19 cellular contexts compared by ENCODE assay signal in genomic region chr7:74040101-74040790, GRCh38. TPM values are rescaled to one million over a fixed set of nuclear protein-coding genes. Genes with fewer than 3 reads are reported as not detected.
DNase-seq lines count a peak whose midpoint lies in the region; ATAC-seq and TF ChIP-seq lines count a peak whose summit lies in the region.
"Had no signal": no experiment of that assay in that cellular context is flagged by ENCODE, and none has a peak within 500 bp of the region (broad histone marks: within the 10 kb centered on the region; RNA-seq: fewer than 3 reads in every experiment).

No MANE protein-coding gene starts in this region.

- POLR2A ChIA-PET in WTC11 (lab: Charles Lee): no interaction called here

- CTCF ChIA-PET in WTC11 (lab: Charles Lee): interaction anchor here (1.6 to 12.5 kb wide), 2 partner anchors 12 to 14 kb away, joined by 4 to 122 read pairs; partner anchors contain the start of gene ELN

- no peaks in the 10 kb centered on the region for H3K36me3 Mint-ChIP-seq in WTC11
- no peaks in the 10 kb centered on the region for H3K36me3 Mint-ChIP-seq in activated CD4-positive, alpha-beta T cell treated with anti-CD3 and anti-CD28 coated beads, Interleukin-2, amount 10 ng/mL, durations not matched to agents 24 days and 14 days (ENCODE audit: low read depth)
- H3K36me3 Mint-ChIP-seq: CD8-positive, alpha-beta T cell had no signal

- no peak overlapping the region for H3K4me3 Mint-ChIP-seq in WTC11
- H3K4me3 Mint-ChIP-seq in activated CD4-positive, alpha-beta T cell treated with anti-CD3 and anti-CD28 coated beads, Interleukin-2, amount 10 ng/mL, durations not matched to agents 24 days and 14 days: no peak overlapping the region
- H3K4me3 Mint-ChIP-seq: CD8-positive, alpha-beta T cell; neural crest cell had no signal

- 70 to 80% methylated on average over 1 to 9 of the region's 13 CpGs for WGBS in gastroesophageal sphincter (ENCODE audit: low coverage in 1 of 2), 2 donors
- WGBS in psoas muscle, 3 donors: 80 to 86% (median 85%) methylated on average over 13 of the region's 13 CpGs

- no peak for DNase-seq in WTC11 (ENCODE audit: low spot score)
- DNase-seq in psoas muscle: peak in 1 of 2 donors; percentile 21
- no peak for DNase-seq in activated CD4-positive, alpha-beta T cell treated with anti-CD3 and anti-CD28 coated beads, Interleukin-2, amount 10 ng/mL, durations not matched to agents 24 days and 14 days
- no peak for DNase-seq in foreskin keratinocyte
- DNase-seq: activated CD4-positive, alpha-beta T cell treated with anti-CD3 and anti-CD28 coated beads for 4 hours; activated effector memory CD4-positive, alpha-beta T cell treated with anti-CD3 and anti-CD28 coated beads, Interleukin-2, amount 50 U/mL, for 16 hours; adrenal gland; CD8-positive, alpha-beta T cell; effector CD8-positive, alpha-beta T cell; islet precursor cell; NCI-H1048; SW 1271 had no signal

- H3K9ac ChIP-seq in BLaER1: no peak overlapping the region

- ATAC-seq in WTC11 (no peak), gastroesophageal sphincter (no peak), psoas muscle (no peak), GM19452 (IDR thresholded peaks at IDR 0.05; ENCODE audit: unreplicated experiment) (no peak), GM21576 (IDR thresholded peaks at IDR 0.05; ENCODE audit: unreplicated experiment) (no peak), foreskin keratinocyte (no peak)
- ATAC-seq: CD8-positive, alpha-beta T cell; K562 had no signal

- no peaks in the 10 kb centered on the region for H3K9me3 ChIP-seq in BLaER1
- H3K9me3 ChIP-seq in gastroesophageal sphincter: no peaks in the 10 kb centered on the region
- no peaks in the 10 kb centered on the region for H3K9me3 ChIP-seq in psoas muscle
- H3K9me3 ChIP-seq: adrenal gland had no signal

- no peak for TF ChIP-seq POLR2A in gastroesophageal sphincter (IDR thresholded peaks at IDR 0.05)

- H3K27ac Mint-ChIP-seq in WTC11: peak overlapping the region; percentile 70
- H3K27ac Mint-ChIP-seq in activated CD4-positive, alpha-beta T cell treated with anti-CD3 and anti-CD28 coated beads, Interleukin-2, amount 10 ng/mL, durations not matched to agents 24 days and 14 days: no peak overlapping the region
- H3K27ac Mint-ChIP-seq: CD8-positive, alpha-beta T cell had no signal

- no peaks in the 10 kb centered on the region for H3K27me3 ChIP-seq in BLaER1
- no peaks in the 10 kb centered on the region for H3K27me3 ChIP-seq in gastroesophageal sphincter
- no peaks in the 10 kb centered on the region for H3K27me3 ChIP-seq in psoas muscle (ENCODE audit: insufficient read depth in 3 of 3, low read length in 2 of 3)
- peaks cover 19% of the 10 kb centered on the region for H3K27me3 ChIP-seq in foreskin keratinocyte
- H3K27me3 ChIP-seq: adrenal gland, hepatocyte had no signal

- H3K4me1 Mint-ChIP-seq in WTC11: peaks cover 46% of the 10 kb centered on the region
- H3K4me1 Mint-ChIP-seq in activated CD4-positive, alpha-beta T cell treated with anti-CD3 and anti-CD28 coated beads, Interleukin-2, amount 10 ng/mL, durations not matched to agents 24 days and 14 days: no peaks in the 10 kb centered on the region

- intact Hi-C loops in psoas muscle (cut with DNase I): no loop called here
- intact Hi-C loops in activated CD4-positive, alpha-beta T cell treated with anti-CD3 and anti-CD28 coated beads, Interleukin-2, amount 10 ng/mL, durations not matched to agents 24 days and 14 days (cut with micrococcal nuclease): no loop called here

- H4K20me1 ChIP-seq in BLaER1: no peaks in the 10 kb centered on the region

- peak overlapping the region; percentile 34 for H3K4me2 ChIP-seq in BLaER1
- H3K4me2 ChIP-seq: hepatocyte had no signal

- H3K4me1 ChIP-seq in BLaER1 (peaks cover 31% of the 10 kb centered on the region), gastroesophageal sphincter (peaks cover 0 to 85% (median 3%) of the 10 kb centered on the region in 3 donors), psoas muscle (peaks cover 26% of the 10 kb centered on the region), foreskin keratinocyte (no peaks in the 10 kb centered on the region)
- H3K4me1 ChIP-seq: adrenal gland had no signal

- no peaks in the 10 kb centered on the region for H3K9me3 Mint-ChIP-seq in WTC11
- H3K9me3 Mint-ChIP-seq in activated CD4-positive, alpha-beta T cell treated with anti-CD3 and anti-CD28 coated beads, Interleukin-2, amount 10 ng/mL, durations not matched to agents 24 days and 14 days: no peaks in the 10 kb centered on the region
- H3K9me3 Mint-ChIP-seq: CD8-positive, alpha-beta T cell; neural crest cell had no signal

- TF ChIP-seq EP300 in gastroesophageal sphincter (IDR thresholded peaks at IDR 0.05): no peak

- no peak overlapping the region for H3K27ac ChIP-seq in BLaER1
- peak overlapping the region in 3 of 4 donors; percentile 21 to 64 (median 50) for H3K27ac ChIP-seq in gastroesophageal sphincter
- peak overlapping the region; percentile 86 for H3K27ac ChIP-seq in psoas muscle
- no peak overlapping the region for H3K27ac ChIP-seq in foreskin keratinocyte
- H3K27ac ChIP-seq: hepatocyte had no signal

- H3K4me3 ChIP-seq in BLaER1: no peak overlapping the region
- H3K4me3 ChIP-seq in gastroesophageal sphincter: no peak overlapping the region
- no peak overlapping the region for H3K4me3 ChIP-seq in psoas muscle
- H3K4me3 ChIP-seq: adrenal gland, hepatocyte, K562 had no signal

- H3K36me3 ChIP-seq in BLaER1 (no peaks in the 10 kb centered on the region), gastroesophageal sphincter (peaks cover 0 to 100% of the 10 kb centered on the region in 2 donors), psoas muscle (ENCODE audit: insufficient read depth in 1 of 2, low read depth in 1 of 2) (no peaks in the 10 kb centered on the region)
- H3K36me3 ChIP-seq: adrenal gland had no signal

- no peaks in the 10 kb centered on the region for H3K27me3 Mint-ChIP-seq in WTC11 (ENCODE audit: low read depth)
- H3K27me3 Mint-ChIP-seq in activated CD4-positive, alpha-beta T cell treated with anti-CD3 and anti-CD28 coated beads, Interleukin-2, amount 10 ng/mL, durations not matched to agents 24 days and 14 days: no peaks in the 10 kb centered on the region

- TF ChIP-seq CTCF in WTC11 (IDR thresholded peaks at IDR 0.05): no peak
- TF ChIP-seq CTCF in gastroesophageal sphincter (IDR thresholded peaks at IDR 0.05): no peak
- no peak for TF ChIP-seq CTCF in psoas muscle (IDR thresholded peaks at IDR 0.05)
- TF ChIP-seq CTCF in foreskin keratinocyte (conservative IDR thresholded peaks at IDR 0.05): no peak

TF ChIP-seq in WTC11, 78 proteins besides CTCF, POLR2A, EP300 and RAD21:
- TF ChIP-seq ZNF416 (CRISPR knock-in tag; IDR thresholded peaks at IDR 0.05): no peak
- no peak for TF ChIP-seq GTF2I (CRISPR knock-in tag; conservative IDR thresholded peaks at IDR 0.05)
- TF ChIP-seq GRHL2 (CRISPR knock-in tag; IDR thresholded peaks at IDR 0.05; ENCODE audit: insufficient replicate concordance, severe bottlenecking): no peak
- TF ChIP-seq E2F5 (CRISPR knock-in tag; IDR thresholded peaks at IDR 0.05): no peak
- TF ChIP-seq SP1 (CRISPR knock-in tag; conservative IDR thresholded peaks at IDR 0.05): no peak
- no peak for TF ChIP-seq SMAD3 (CRISPR knock-in tag; IDR thresholded peaks at IDR 0.05; ENCODE audit: borderline replicate concordance)
- TF ChIP-seq ATF6 (CRISPR knock-in tag; IDR thresholded peaks at IDR 0.05): no peak

RNA-seq across cellular contexts. Expression of gene ELN, which starts 12.3 kb away (rescaled TPM):
- total RNA-seq in WTC11 (2021) (3.3 to 5.4 TPM (median 3.9 TPM) in 3 replicates), gastroesophageal sphincter (100 to 1,000 TPM; 316 to 703 (median 441) TPM), psoas muscle (10 to 100 TPM; 15.4 to 41.1 (median 36.4) TPM), foreskin keratinocyte (not detected in 2 replicates)
- polyA plus RNA-seq in psoas muscle (10 to 100 TPM; 10.6 to 16.3 (median 15.5) TPM), foreskin keratinocyte (not detected in 2 replicates)
- total RNA-seq in activated CD4-positive, alpha-beta T cell treated with anti-CD3 and anti-CD28 coated beads, Interleukin-2, amount 10 ng/mL, durations not matched to agents 24 days and 14 days: not detected in 2 replicates
- total RNA-seq: CD8-positive, alpha-beta T cell had no signal
- polyA plus RNA-seq: K562 had no signal

RNA-seq across cellular contexts. Expression of gene LIMK1, which starts 43.4 kb away (rescaled TPM):
- 85.4 to 92.1 TPM (median 90.6 TPM) in 3 replicates for total RNA-seq in WTC11 (2021)
- 10 to 100 TPM in 3 of 4 donors, 1 to 10 TPM in 1; 7.2 to 20.6 (median 13.2) TPM for total RNA-seq in gastroesophageal sphincter
- 10 to 100 TPM; 12.0 to 95.8 (median 35.9) TPM for total RNA-seq in psoas muscle
- polyA plus RNA-seq in psoas muscle: 10 to 100 TPM; 12.0 to 30.2 (median 13.8) TPM
- total RNA-seq in activated CD4-positive, alpha-beta T cell treated with anti-CD3 and anti-CD28 coated beads, Interleukin-2, amount 10 ng/mL, durations not matched to agents 24 days and 14 days: 25.3 and 26.3 TPM in 2 replicates
- 23.8 and 26.3 TPM in 2 replicates for total RNA-seq in foreskin keratinocyte
- 17.8 and 18.1 TPM in 2 replicates for polyA plus RNA-seq in foreskin keratinocyte

Comparison
In these comparisons a context has a peak if more than half of its experiments do, and no peak if none do; other contexts are left out.
1. H3K27ac ChIP-seq: peak in gastroesophageal sphincter (3 of 4) and psoas muscle (single experiment); none in BLaER1 (single experiment) and foreskin keratinocyte (single experiment).
2. RNA of gene ELN, which starts 12.3 kb away (total RNA-seq): 316 to 703 TPM in gastroesophageal sphincter; 15.4 to 41.1 TPM in psoas muscle, 3.3 to 5.4 TPM in WTC11, not detected in activated CD4-positive, alpha-beta T cell treated with anti-CD3 and anti-CD28 coated beads, Interleukin-2, amount 10 ng/mL, durations not matched to agents 24 days and 14 days and not detected in foreskin keratinocyte; every median in the first group is over 4 times any median in the second.